ENCODE assay signal across 8 cellular contexts in the genomic region with DNA sequence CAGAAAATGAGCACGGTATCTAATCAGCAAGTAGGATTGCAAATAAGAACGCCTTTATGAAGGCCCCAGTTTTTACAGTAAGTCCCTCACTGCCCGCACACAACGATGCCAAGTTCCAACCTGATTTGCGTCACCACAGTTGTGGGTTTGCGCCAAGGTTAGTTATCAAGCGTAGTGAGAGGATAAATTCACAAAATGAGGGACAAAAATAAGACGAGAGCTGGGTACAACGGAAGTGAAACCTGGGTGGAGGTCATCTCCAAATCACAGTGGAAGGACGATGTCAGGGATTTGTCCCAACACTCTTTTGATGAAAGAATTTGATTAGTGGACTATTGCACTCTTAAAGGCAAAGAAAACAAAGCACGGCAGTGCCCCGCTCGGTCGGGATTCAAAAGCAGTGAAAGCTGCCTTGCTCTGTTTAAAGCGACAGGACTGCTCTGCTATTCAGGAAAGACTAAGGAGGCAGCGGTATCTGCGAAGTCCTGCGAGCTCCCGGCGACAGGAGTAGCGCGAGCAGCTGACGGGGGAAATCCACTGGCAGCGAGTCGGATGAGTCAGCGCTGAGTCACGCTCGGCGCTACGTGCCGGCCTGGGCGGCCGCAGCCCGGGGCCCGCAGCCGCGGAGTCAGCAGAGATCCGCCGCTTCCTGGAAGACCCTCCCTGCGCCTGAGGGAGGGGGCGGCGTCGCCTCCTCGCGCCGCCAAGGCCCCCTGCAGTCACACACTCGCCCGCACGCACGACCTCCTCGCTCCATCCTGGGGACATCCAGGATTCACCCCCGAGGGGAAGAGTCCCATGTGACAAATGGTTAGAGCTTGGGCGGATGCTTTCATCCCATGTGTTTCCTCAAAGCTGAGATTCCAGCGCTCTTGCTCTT.
DNase-seq lines count a peak whose midpoint lies in the region.

No MANE protein-coding gene starts in this region.

- peak overlapping the region; percentile 90 for H3K27ac Mint-ChIP-seq in activated naive CD4-positive, alpha-beta T cell treated with anti-CD3 and anti-CD28 coated beads, Interleukin-2, amount 50 U/mL, for 24 hours

- no peaks in the 10 kb centered on the region for H3K27me3 Mint-ChIP-seq in activated naive CD4-positive, alpha-beta T cell treated with anti-CD3 and anti-CD28 coated beads, Interleukin-2, amount 50 U/mL, for 24 hours

- no peaks in the 10 kb centered on the region for H3K36me3 ChIP-seq in H7 (replicated peaks; ENCODE audit: control insufficient read depth, insufficient read depth, low read length)

- DNase-seq in G401 (ENCODE audit: low spot score) (peak; percentile 87), H7 (peak; percentile 93), M059J (ENCODE audit: low read depth) (peak; percentile 97), SK-MEL-5 (ENCODE audit: low read depth, low spot score) (peak; percentile 95), glomerular endothelial cell (ENCODE audit: extremely low read depth, low read depth, low spot score) (peak; percentile 94), occipital lobe (lab: John Stamatoyannopoulos, UW) (peak; percentile 90)

- H3K36me3 Mint-ChIP-seq in activated naive CD4-positive, alpha-beta T cell treated with anti-CD3 and anti-CD28 coated beads, Interleukin-2, amount 50 U/mL, for 24 hours = peaks cover 2% of the 10 kb centered on the region

- H3K4me1 Mint-ChIP-seq in activated naive CD4-positive, alpha-beta T cell treated with anti-CD3 and anti-CD28 coated beads, Interleukin-2, amount 50 U/mL, for 24 hours = peaks cover 56% of the 10 kb centered on the region

- peaks cover 8% of the 10 kb centered on the region for H3K9me3 Mint-ChIP-seq in activated naive CD4-positive, alpha-beta T cell treated with anti-CD3 and anti-CD28 coated beads, Interleukin-2, amount 50 U/mL, for 24 hours

- H3K27me3 ChIP-seq in H7 (ENCODE audit: control insufficient read depth, insufficient read depth, low read length) = peaks cover 2% of the 10 kb centered on the region; the same call in 1 of the 2 replicates

- H3K4me3 Mint-ChIP-seq in activated naive CD4-positive, alpha-beta T cell treated with anti-CD3 and anti-CD28 coated beads, Interleukin-2, amount 50 U/mL, for 24 hours = peak overlapping the region; percentile 87

- H3K27ac ChIP-seq in temporal lobe (ENCODE audit: low read depth, low read length) = peak overlapping the region; percentile 86

- H3K4me3 ChIP-seq in H7 (ENCODE audit: insufficient read depth, low read depth, low read length) = peak overlapping the region; percentile 45

- in situ Hi-C loops in G401 (cut with HindIII; ENCODE audit: low sequenced_read_pairs) = no loop called here
- in situ Hi-C loops in SK-MEL-5 (cut with HindIII; ENCODE audit: low pct_unique_long_range_greater_than_20kb, low sequenced_read_pairs) = no loop called here

Comparison
In these comparisons a context has a peak if more than half of its experiments do, and no peak if none do; other contexts are left out.
1. Peak in every context shown above with its lines: DNase-seq, H3K4me3 ChIP-seq and H3K27ac ChIP-seq.